9 cellular contexts compared by ENCODE assay signal in genomic region chr10:8444630-8445029, GRCh38.
DNase-seq lines count a peak whose midpoint lies in the region; ATAC-seq and TF ChIP-seq lines count a peak whose summit lies in the region.
"Had no signal": no experiment of that assay in that cellular context is flagged by ENCODE, and none has a peak within 500 bp of the region (broad histone marks: within the 10 kb centered on the region; RNA-seq: fewer than 3 reads in every experiment).

No MANE protein-coding gene starts in this region.

- no peaks in the 10 kb centered on the region for H3K27me3 ChIP-seq in ovary

- peaks cover 0 to 4% of the 10 kb centered on the region in 2 donors for H3K4me1 Mint-ChIP-seq in effector memory CD8-positive, alpha-beta T cell (ENCODE audit: low read depth in 2 of 2)

- H3K4me3 Mint-ChIP-seq in effector memory CD8-positive, alpha-beta T cell: no peak overlapping the region

- H3K9me3 ChIP-seq in ovary: no peaks in the 10 kb centered on the region
- H3K9me3 ChIP-seq: stomach had no signal

- TF ChIP-seq POLR2A in ovary (IDR thresholded peaks at IDR 0.05): no peak

- WGBS in ovary, 3 donors: 11 to 16% (median 14%) methylated on average over 7 of the region's 7 CpGs

- H3K9me3 Mint-ChIP-seq in effector memory CD8-positive, alpha-beta T cell: no peaks in the 10 kb centered on the region

- no peak for TF ChIP-seq EP300 in ovary (IDR thresholded peaks at IDR 0.05)

- H3K36me3 Mint-ChIP-seq in effector memory CD8-positive, alpha-beta T cell (ENCODE audit: insufficient read depth): no peaks in the 10 kb centered on the region

- no peak overlapping the region for H3K4me3 ChIP-seq in ovary
- H3K4me3 ChIP-seq: stomach had no signal

- H3K36me3 ChIP-seq in ovary: no peaks in the 10 kb centered on the region
- H3K36me3 ChIP-seq: stomach had no signal

- DNase-seq in SW480 (ENCODE audit: low spot score) (peak; percentile 5), ovary (no peak)
- DNase-seq in effector memory CD8-positive, alpha-beta T cell: peak; percentile 31 to 38 (median 32)
- peak; percentile 13 for DNase-seq in stimulated activated CD8-positive, alpha-beta memory T cell treated with anti-CD3 and anti-CD28 coated beads, Interleukin-12 subunit alpha, Interleukin-12 subunit beta, amount 100 ng/mL, for 4 hours (ENCODE audit: low read depth)
- DNase-seq: NCI-H446, stomach had no signal

- intact Hi-C loops in ovary (cut with DNase I): no loop called here

- TF ChIP-seq CTCF in ovary (IDR thresholded peaks at IDR 0.05): no peak

- no peak overlapping the region for H3K27ac Mint-ChIP-seq in effector memory CD8-positive, alpha-beta T cell

- H3K27me3 Mint-ChIP-seq in effector memory CD8-positive, alpha-beta T cell: peaks cover 5 to 11% of the 10 kb centered on the region in 2 donors

- no peaks in the 10 kb centered on the region for H3K4me1 ChIP-seq in ovary (ENCODE audit: insufficient read depth)
- H3K4me1 ChIP-seq: stomach had no signal

- ATAC-seq in GM18498 (IDR thresholded peaks at IDR 0.05; ENCODE audit: unreplicated experiment): peak; percentile 59
- ATAC-seq in effector memory CD8-positive, alpha-beta T cell (replicated peaks): peak; percentile 92
- no peak for ATAC-seq in HG02678 (IDR thresholded peaks at IDR 0.05; ENCODE audit: unreplicated experiment)
- ATAC-seq in GM21529 (IDR thresholded peaks at IDR 0.05; ENCODE audit: unreplicated experiment): no peak

- no peak overlapping the region for H3K27ac ChIP-seq in ovary
- H3K27ac ChIP-seq: stomach had no signal

Comparison
In these comparisons a context has a peak if more than half of its experiments do, and no peak if none do; other contexts are left out.
1. ATAC-seq: peak in GM18498 (single experiment) and effector memory CD8-positive, alpha-beta T cell (single experiment); none in HG02678 (single experiment) and GM21529 (single experiment).
2. DNase-seq: peak in SW480 (single experiment), effector memory CD8-positive, alpha-beta T cell (3 of 3) and stimulated activated CD8-positive, alpha-beta memory T cell treated with anti-CD3 and anti-CD28 coated beads, Interleukin-12 subunit alpha, Interleukin-12 subunit beta, amount 100 ng/mL, for 4 hours (single experiment); none in ovary (0 of 5).